ENCODE assay signal across 6 cellular contexts in the genomic region with DNA sequence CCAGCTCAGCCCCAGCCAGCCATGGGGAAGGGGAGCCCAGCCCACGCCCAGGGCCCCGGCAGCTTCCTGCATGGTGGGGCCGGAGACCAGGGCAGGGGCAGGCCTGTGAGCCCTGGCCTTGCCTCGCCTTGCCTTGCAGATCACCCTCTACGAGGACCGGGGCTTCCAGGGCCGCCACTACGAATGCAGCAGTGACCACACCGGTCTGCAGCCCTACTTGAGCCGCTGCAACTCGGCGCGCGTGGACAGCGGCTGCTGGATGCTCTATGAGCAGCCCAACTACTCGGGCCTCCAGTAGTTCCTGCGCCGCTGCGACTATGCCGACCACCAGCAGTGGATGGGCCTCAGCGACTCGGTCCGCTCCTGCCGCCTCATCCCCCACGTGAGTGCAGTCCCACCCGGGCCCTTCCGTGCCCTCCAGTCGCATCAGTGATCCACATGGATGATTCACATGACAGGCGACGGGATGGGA.
DNase-seq lines count a peak whose midpoint lies in the region; ATAC-seq, FAIRE-seq and TF ChIP-seq lines count a peak whose summit lies in the region.
"Not testable (repeated sequence)": the region's sequence is repeated elsewhere in the genome, so short reads cannot be mapped to it uniquely, and the experiment has no call there.

No MANE protein-coding gene starts in this region.

- not testable (repeated sequence) for H3K27me3 ChIP-seq in GM23338 (ENCODE audit: insufficient read depth); SK-N-SH (ENCODE audit: insufficient read depth)

- 0 out of 2 replicates have a peak overlapping the region, but pooled peaks have one; percentile 64 for H3K27ac ChIP-seq in GM23338 (ENCODE audit: low read depth)
- not testable (repeated sequence) for H3K27ac ChIP-seq in SK-N-SH (ENCODE audit: low read depth in 2 of 2, low read length in 1 of 2); kidney (ENCODE audit: low read depth in 2 of 2, low read length in 2 of 2)

- POLR2A ChIA-PET in SK-N-SH (lab: Yijun Ruan, JAX): not testable (repeated sequence)

- not testable (repeated sequence) for H3K4me3 Mint-ChIP-seq in GM23338; dendritic cell treated with granulocyte-macrophage colony-stimulating factor and Interleukin-4, amounts not matched to agents 40 ng/mL and 50 ng/mL, for 4 days; natural killer cell treated with Interleukin-12 subunit alpha and Interleukin-12 subunit beta and Interleukin-15 and Interleukin-18, amount 100 ng/mL, for 72 hours

- intact Hi-C loops in dendritic cell treated with granulocyte-macrophage colony-stimulating factor and Interleukin-4, amounts not matched to agents 40 ng/mL and 50 ng/mL, for 4 days (cut with micrococcal nuclease); kidney (cut with DNase I); posterior vena cava (cut with DNase I): not testable (repeated sequence)

- TF ChIP-seq RAD21 in SK-N-SH (IDR thresholded peaks at IDR 0.05; ENCODE audit: low read length): not testable (repeated sequence)

- H3K79me2 ChIP-seq in GM23338 (replicated peaks; ENCODE audit: insufficient read depth); SK-N-SH (ENCODE audit: insufficient read depth): not testable (repeated sequence)

- not testable (repeated sequence) for H3K36me3 Mint-ChIP-seq in GM23338 (ENCODE audit: low read depth); dendritic cell treated with granulocyte-macrophage colony-stimulating factor and Interleukin-4, amounts not matched to agents 40 ng/mL and 50 ng/mL, for 4 days (ENCODE audit: low read depth); natural killer cell treated with Interleukin-12 subunit alpha and Interleukin-12 subunit beta and Interleukin-15 and Interleukin-18, amount 100 ng/mL, for 72 hours

- H2AFZ ChIP-seq in GM23338; SK-N-SH (ENCODE audit: low read depth): not testable (repeated sequence)

- not testable (repeated sequence) for H3K9me3 Mint-ChIP-seq in GM23338; dendritic cell treated with granulocyte-macrophage colony-stimulating factor and Interleukin-4, amounts not matched to agents 40 ng/mL and 50 ng/mL, for 4 days
- peaks cover 11% of the 10 kb centered on the region for H3K9me3 Mint-ChIP-seq in natural killer cell treated with Interleukin-12 subunit alpha and Interleukin-12 subunit beta and Interleukin-15 and Interleukin-18, amount 100 ng/mL, for 72 hours

- not testable (repeated sequence) for H3K9me3 ChIP-seq in SK-N-SH; kidney (ENCODE audit: control insufficient read depth in 1 of 2, low read length in 2 of 2)

- H3K4me1 Mint-ChIP-seq in GM23338: peaks cover 49% of the 10 kb centered on the region
- H3K4me1 Mint-ChIP-seq in dendritic cell treated with granulocyte-macrophage colony-stimulating factor and Interleukin-4, amounts not matched to agents 40 ng/mL and 50 ng/mL, for 4 days (ENCODE audit: low read depth): peaks cover 25% of the 10 kb centered on the region
- not testable (repeated sequence) for H3K4me1 Mint-ChIP-seq in natural killer cell treated with Interleukin-12 subunit alpha and Interleukin-12 subunit beta and Interleukin-15 and Interleukin-18, amount 100 ng/mL, for 72 hours (ENCODE audit: low read depth in 2 of 2)

- not testable (repeated sequence) for FAIRE-seq in kidney (lab: Jason Lieb, UNC)

- WGBS in SK-N-SH (ENCODE audit: low lambda C conversion rate): 60% methylated on average over 24 of the region's 30 CpGs

- not testable (repeated sequence) for H3K9ac ChIP-seq in SK-N-SH; kidney (ENCODE audit: low read length in 2 of 2)

- H3K4me2 ChIP-seq in GM23338, SK-N-SH: not testable (repeated sequence)

- H3K27me3 Mint-ChIP-seq in GM23338 (ENCODE audit: insufficient read depth, low read depth, poor library complexity); dendritic cell treated with granulocyte-macrophage colony-stimulating factor and Interleukin-4, amounts not matched to agents 40 ng/mL and 50 ng/mL, for 4 days; natural killer cell treated with Interleukin-12 subunit alpha and Interleukin-12 subunit beta and Interleukin-15 and Interleukin-18, amount 100 ng/mL, for 72 hours: not testable (repeated sequence)

- not testable (repeated sequence) for H3K4me3 ChIP-seq in GM23338; SK-N-SH (ENCODE audit: low read depth in 2 of 2, low read length in 1 of 2); kidney (ENCODE audit: low read length in 2 of 2)

- H3K4me1 ChIP-seq in GM23338 (ENCODE audit: insufficient read depth): peaks cover 59% of the 10 kb centered on the region
- not testable (repeated sequence) for H3K4me1 ChIP-seq in SK-N-SH (ENCODE audit: control insufficient read depth in 1 of 2, insufficient read depth in 2 of 2, low read depth in 1 of 2, low read length in 1 of 2); kidney (ENCODE audit: control insufficient read depth in 1 of 2, insufficient read depth in 1 of 2, low read depth in 1 of 2, low read length in 2 of 2)

- TF ChIP-seq CTCF in GM23338 (conservative IDR thresholded peaks at IDR 0.05; ENCODE audit: low read depth in 2 of 2); SK-N-SH (IDR thresholded peaks at IDR 0.05); kidney (IDR thresholded peaks at IDR 0.05; ENCODE audit: borderline replicate concordance, extremely low read depth, insufficient read depth): not testable (repeated sequence)

- TF ChIP-seq EP300 in SK-N-SH (IDR thresholded peaks at IDR 0.05; ENCODE audit: borderline replicate concordance in 1 of 2, low read depth in 1 of 2, low read length in 1 of 2): not testable (repeated sequence)

- peak; percentile 72 for ATAC-seq in GM23338
- peak; percentile 24 to 43 for ATAC-seq in natural killer cell treated with Interleukin-12 subunit alpha and Interleukin-12 subunit beta and Interleukin-15 and Interleukin-18, amount 100 ng/mL, for 72 hours

- H3K9me2 ChIP-seq in GM23338 (ENCODE audit: insufficient read depth); SK-N-SH: not testable (repeated sequence)

- H3F3A ChIP-seq in GM23338 (replicated peaks; ENCODE audit: low read depth); SK-N-SH (replicated peaks; ENCODE audit: insufficient read depth): not testable (repeated sequence)

- CTCF ChIA-PET in SK-N-SH (lab: Yijun Ruan, JAX): not testable (repeated sequence)

- peak; percentile 24 for DNase-seq in GM23338 (ENCODE audit: low spot score)
- DNase-seq in SK-N-SH: peak; percentile 9
- peak; percentile 47 for DNase-seq in kidney
- not testable (repeated sequence) for DNase-seq in natural killer cell treated with Interleukin-12 subunit alpha and Interleukin-12 subunit beta and Interleukin-15 and Interleukin-18, amount 100 ng/mL, for 72 hours (ENCODE audit: low spot score)
- DNase-seq in posterior vena cava (ENCODE audit: low spot score): peak; percentile 63

- not testable (repeated sequence) for H3K27ac Mint-ChIP-seq in GM23338; natural killer cell treated with Interleukin-12 subunit alpha and Interleukin-12 subunit beta and Interleukin-15 and Interleukin-18, amount 100 ng/mL, for 72 hours
- peak overlapping the region; percentile 86 for H3K27ac Mint-ChIP-seq in dendritic cell treated with granulocyte-macrophage colony-stimulating factor and Interleukin-4, amounts not matched to agents 40 ng/mL and 50 ng/mL, for 4 days

- H3K36me3 ChIP-seq in GM23338 (ENCODE audit: insufficient read depth); SK-N-SH (replicated peaks in 1 of 2; ENCODE audit: control insufficient read depth in 1 of 2, insufficient read depth in 2 of 2, low read length in 1 of 2); kidney (ENCODE audit: control insufficient read depth in 1 of 2, insufficient read depth in 2 of 2, low read length in 2 of 2): not testable (repeated sequence)

- H4K20me1 ChIP-seq in GM23338 (replicated peaks; ENCODE audit: insufficient read depth); SK-N-SH (ENCODE audit: insufficient read depth): not testable (repeated sequence)
